18 cellular contexts compared by ENCODE assay signal in the genomic region with DNA sequence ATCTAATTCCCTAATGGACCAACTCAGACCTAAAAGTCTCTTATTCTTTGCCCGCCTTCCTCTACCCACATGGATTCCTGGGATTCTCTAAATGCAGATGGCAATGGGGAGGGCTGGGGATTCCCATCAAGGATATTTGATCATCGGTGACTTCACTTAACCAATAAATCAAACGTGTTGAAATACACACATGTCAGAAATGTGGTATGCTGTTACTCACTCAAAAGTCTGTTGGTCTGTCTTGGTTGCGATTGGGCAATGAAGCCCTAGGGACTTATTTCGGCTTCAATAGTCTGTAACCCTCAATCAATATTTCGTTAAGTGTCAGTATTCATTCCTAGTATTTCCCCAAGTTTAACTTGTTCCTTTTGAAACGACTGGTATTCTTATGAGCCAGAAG.
DNase-seq lines count a peak whose midpoint lies in the region; ATAC-seq, FAIRE-seq and TF ChIP-seq lines count a peak whose summit lies in the region.
"Had no signal": no experiment of that assay in that cellular context is flagged by ENCODE, and none has a peak within 500 bp of the region (broad histone marks: within the 10 kb centered on the region; RNA-seq: fewer than 3 reads in every experiment).

No MANE protein-coding gene starts in this region.

- H2AFZ ChIP-seq in trophoblast cell (ENCODE audit: insufficient read depth, low read length, poor library complexity) = no peak overlapping the region

- no peak overlapping the region for H2BK120ac ChIP-seq in trophoblast cell (ENCODE audit: insufficient read depth, low read length, poor library complexity)

- H3K4me3 ChIP-seq in bronchial epithelial cell (ENCODE audit: low read depth, low read length) (no peak overlapping the region), trophoblast cell (ENCODE audit: low read depth, low read length) (no peak overlapping the region), tibial nerve (no peak overlapping the region)
- H3K4me3 ChIP-seq: left ventricle myocardium inferior, SK-N-MC, vagina had no signal

- H2BK12ac ChIP-seq in trophoblast cell (ENCODE audit: low read length) = no peak overlapping the region

- no peaks in the 10 kb centered on the region for H3K79me2 ChIP-seq in trophoblast cell (ENCODE audit: control insufficient read depth, insufficient read depth, low read length, poor library complexity)

- H3K4me2 ChIP-seq in trophoblast cell (ENCODE audit: low read length) = no peak overlapping the region

- TF ChIP-seq CTCF in bronchial epithelial cell (IDR thresholded peaks at IDR 0.05; ENCODE audit: insufficient read depth, low read length, severe bottlenecking) = no peak
- no peak for TF ChIP-seq CTCF in tibial nerve (IDR thresholded peaks at IDR 0.05)

- no peak overlapping the region for H3K27ac ChIP-seq in trophoblast cell (ENCODE audit: low read depth, low read length)
- no peak overlapping the region for H3K27ac ChIP-seq in tibial nerve
- H3K27ac ChIP-seq: left ventricle myocardium inferior, SK-N-MC, vagina had no signal

- peaks cover 10% of the 10 kb centered on the region for H3K79me1 ChIP-seq in trophoblast cell (ENCODE audit: low read length)

- no peak for ATAC-seq in HG03457 (IDR thresholded peaks at IDR 0.05; ENCODE audit: unreplicated experiment)
- ATAC-seq: naive thymus-derived CD8-positive, alpha-beta T cell had no signal

- H3K4me1 ChIP-seq in trophoblast cell (ENCODE audit: control insufficient read depth in 1 of 2, insufficient read depth in 2 of 2, low read length in 2 of 2) = peaks cover 19 to 20% of the 10 kb centered on the region in 2 experiments
- no peaks in the 10 kb centered on the region for H3K4me1 ChIP-seq in tibial nerve
- H3K4me1 ChIP-seq: left ventricle myocardium inferior had no signal

- H3K27me3 ChIP-seq in bronchial epithelial cell (ENCODE audit: control insufficient read depth, insufficient read depth, low read length) (no peaks in the 10 kb centered on the region), trophoblast cell (ENCODE audit: insufficient read depth, low read length) (no peaks in the 10 kb centered on the region), tibial nerve (no peaks in the 10 kb centered on the region)
- H3K27me3 ChIP-seq: vagina had no signal

- no peak overlapping the region for H3K4ac ChIP-seq in trophoblast cell (ENCODE audit: low read depth, low read length)

- DNase-seq in GM03348 (ENCODE audit: low spot score) (peak; percentile 46), NCI-H226 (peak; percentile 88), bronchial epithelial cell (ENCODE audit: low read depth) (peak; percentile 62), trophoblast cell (peak; percentile 73 to 74), DMS 273 treated with DMSO at 0.1 percent for 48 hours (lab: John Stamatoyannopoulos, UW) (no peak), cerebellum (ENCODE audit: low spot score) (no peak), tibial nerve (ENCODE audit: low spot score in 2 of 2) (no peak)
- DNase-seq: activated naive CD4-positive, alpha-beta T cell; CD4-positive, CD25-positive, alpha-beta regulatory T cell; hippocampal formation; left ventricle myocardium inferior; naive thymus-derived CD8-positive, alpha-beta T cell; NCI-H2029 treated with DMSO at 0.1 percent for 48 hours; stimulated activated CD4-positive, alpha-beta T cell treated with anti-CD3 and anti-CD28 coated beads, Interleukin-2, amount 100 ng/mL, for 48 hours had no signal

- no CpG with 5 or more reads among the region's 7 CpGs for WGBS in trophoblast cell (ENCODE audit: extremely low coverage, insufficient coverage, insufficient read length)
- 76 to 84% methylated on average over 7 of the region's 7 CpGs for WGBS in tibial nerve, 2 donors

- no peak overlapping the region for H2AK5ac ChIP-seq in trophoblast cell (ENCODE audit: low read length)

- TF ChIP-seq EP300 in tibial nerve (IDR thresholded peaks at IDR 0.05) = no peak

- no peak overlapping the region for H4K12ac ChIP-seq in trophoblast cell (ENCODE audit: low read depth, low read length)

- peaks cover 2% of the 10 kb centered on the region for H3K9me3 ChIP-seq in trophoblast cell (ENCODE audit: insufficient read depth, low read depth, low read length)
- no peaks in the 10 kb centered on the region for H3K9me3 ChIP-seq in tibial nerve
- H3K9me3 ChIP-seq: left ventricle myocardium inferior, vagina had no signal

- H3K9ac ChIP-seq in trophoblast cell (ENCODE audit: low read length) = no peak overlapping the region

- H4K91ac ChIP-seq in trophoblast cell (ENCODE audit: low read depth, low read length) = no peak overlapping the region

- H3K14ac ChIP-seq in trophoblast cell (ENCODE audit: low read length) = no peak overlapping the region

- no peak overlapping the region for H2BK5ac ChIP-seq in trophoblast cell (ENCODE audit: low read depth, low read length, poor library complexity)

- H4K8ac ChIP-seq in trophoblast cell (ENCODE audit: low read depth, low read length) = no peak overlapping the region

- H3K36me3 ChIP-seq in bronchial epithelial cell (ENCODE audit: control insufficient read depth, insufficient read depth, low read length) (no peaks in the 10 kb centered on the region), trophoblast cell (ENCODE audit: control insufficient read depth in 1 of 2, insufficient read depth in 2 of 2, low read length in 2 of 2) (no peaks in the 10 kb centered on the region), tibial nerve (no peaks in the 10 kb centered on the region)
- H3K36me3 ChIP-seq: left ventricle myocardium inferior, vagina had no signal

- H3K18ac ChIP-seq in trophoblast cell (ENCODE audit: low read length) = no peak overlapping the region

- FAIRE-seq in bronchial epithelial cell (lab: Jason Lieb, UNC) = no peak
- FAIRE-seq: H1 had no signal

- TF ChIP-seq POLR2A in tibial nerve (IDR thresholded peaks at IDR 0.05) = no peak

- no peak overlapping the region for H3K23ac ChIP-seq in trophoblast cell (ENCODE audit: low read length)

Comparison
In these comparisons a context has a peak if more than half of its experiments do, and no peak if none do; other contexts are left out.
1. DNase-seq: peak in GM03348 (single experiment), NCI-H226 (single experiment), bronchial epithelial cell (single experiment) and trophoblast cell (2 of 2); none in DMS 273 treated with DMSO at 0.1 percent for 48 hours (single experiment), cerebellum (single experiment) and tibial nerve (0 of 2).